8 cellular contexts compared by ENCODE assay signal in genomic region chr20:63955846-63956663, GRCh38. TPM values are rescaled to one million over a fixed set of nuclear protein-coding genes. Genes with fewer than 3 reads are reported as not detected.
DNase-seq lines count a peak whose midpoint lies in the region; ATAC-seq and TF ChIP-seq lines count a peak whose summit lies in the region.

Gene UCKL1, minus strand, starts transcription at chr20:63956416. Its CDS starts 44 bp downstream, at chr20:63956372.

- peak within 1 kb of the TSS; percentile 53 for H3K9ac ChIP-seq in muscle layer of colon (ENCODE audit: low read length)

- no peaks in the 10 kb centered on the region for H3K27me3 Mint-ChIP-seq in activated T-cell treated with anti-CD3 and anti-CD28 coated beads, Interleukin-2, amount 50 U/mL, for 24 hours

- peak within 1 kb of the TSS; percentile 84 for H3K4me3 Mint-ChIP-seq in activated T-cell treated with anti-CD3 and anti-CD28 coated beads, Interleukin-2, amount 50 U/mL, for 24 hours

- H3K36me3 ChIP-seq in OCI-LY7 (ENCODE audit: insufficient read depth, low read length), result no peaks in the 10 kb centered on the region; the same call in 1 of the 2 replicates
- H3K36me3 ChIP-seq in muscle layer of colon (ENCODE audit: insufficient read depth, low read length), result no peaks in the 10 kb centered on the region

- H3K9me2 ChIP-seq in OCI-LY7 (ENCODE audit: insufficient read depth, low read length), result no peaks in the 10 kb centered on the region

- H3K27ac Mint-ChIP-seq in activated T-cell treated with anti-CD3 and anti-CD28 coated beads, Interleukin-2, amount 50 U/mL, for 24 hours, result peak within 1 kb of the TSS; percentile 94

- H3K4me3 ChIP-seq in OCI-LY7 (ENCODE audit: low read depth, low read length, poor library complexity, severe bottlenecking) (peak within 1 kb of the TSS; percentile 86), muscle layer of colon (ENCODE audit: low read depth in 1 of 2, low read length in 2 of 2) (peak within 1 kb of the TSS; percentile 61 to 86)

- peak within 1 kb of the TSS; percentile 81 for H3K27ac ChIP-seq in OCI-LY7 (ENCODE audit: low read depth, low read length, poor library complexity, severe bottlenecking)
- peak within 1 kb of the TSS; percentile 93 for H3K27ac ChIP-seq in muscle layer of colon (ENCODE audit: low read depth, low read length)

- TF ChIP-seq POLR2A in erythroblast (IDR thresholded peaks at IDR 0.05; ENCODE audit: low read length), result peak; percentile 59

- POLR2A ChIA-PET in OCI-LY7 (lab: Charles Lee), result interaction anchor here (1.1 kb wide), 1 partner anchor 38 kb away, joined by 3 read pairs; no protein-coding TSS in a partner anchor

- no peaks in the 10 kb centered on the region for H4K20me1 ChIP-seq in OCI-LY7 (ENCODE audit: insufficient read depth, low read length)

- DNase-seq in COLO668 (lab: John Stamatoyannopoulos, UW; ENCODE audit: unreplicated experiment) (peak; percentile 97), OCI-LY7 (ENCODE audit: low spot score) (peak; percentile 93), erythroblast (lab: John Stamatoyannopoulos, UW) (peak; percentile 92 to 94)
- peak; percentile 90 for DNase-seq in activated T-cell treated with anti-CD3 and anti-CD28 coated beads, Interleukin-2, amount 50 U/mL, for 24 hours
- DNase-seq in stimulated activated CD8-positive, alpha-beta memory T cell treated with anti-CD3 and anti-CD28 coated beads, Interleukin-7, amount 100 ng/mL, for 24 hours (ENCODE audit: low read depth), result peak; percentile 77

- peak within 1 kb of the TSS; percentile 61 for H2AFZ ChIP-seq in OCI-LY7 (ENCODE audit: low read length)

- BruUV-seq in OCI-LY7 (replicated peaks; lab: Mats Ljungman, UMichigan), result no TSS peak

- ATAC-seq in GM19452 (IDR thresholded peaks at IDR 0.05; ENCODE audit: unreplicated experiment) (peak; percentile 66), HG03575 (IDR thresholded peaks at IDR 0.05; ENCODE audit: extremely low read depth, insufficient number of reproducible peaks, low FRiP score, unreplicated experiment) (peak; percentile 37)

- peaks cover 28% of the 10 kb centered on the region for H3K4me1 ChIP-seq in OCI-LY7 (ENCODE audit: insufficient read depth, low read length, poor library complexity, severe bottlenecking)
- H3K4me1 ChIP-seq in muscle layer of colon (ENCODE audit: insufficient read depth, low read length), result peaks cover 48% of the 10 kb centered on the region

- peaks cover 25% of the 10 kb centered on the region; the same call in 1 of the 2 replicates for H3K79me2 ChIP-seq in OCI-LY7 (ENCODE audit: insufficient read depth, low read depth, low read length)

- CTCF ChIA-PET in OCI-LY7 (lab: Charles Lee; ENCODE audit: unreplicated experiment), result no interaction called here

- no peak; the same call in 1 of the 2 replicates for TF ChIP-seq CTCF in OCI-LY7 (conservative IDR thresholded peaks at IDR 0.05; ENCODE audit: low read length)

- H3K9me3 Mint-ChIP-seq in activated T-cell treated with anti-CD3 and anti-CD28 coated beads, Interleukin-2, amount 50 U/mL, for 24 hours, result no peaks in the 10 kb centered on the region

- intact Hi-C loops in OCI-LY7 (cut with micrococcal nuclease; ENCODE audit: unreplicated experiment), result no loop called here

- H3K27me3 ChIP-seq in muscle layer of colon (ENCODE audit: control insufficient read depth in 1 of 2, insufficient read depth in 2 of 2, low read length in 2 of 2), result no peaks in the 10 kb centered on the region

- peaks cover 46% of the 10 kb centered on the region for H3K4me1 Mint-ChIP-seq in activated T-cell treated with anti-CD3 and anti-CD28 coated beads, Interleukin-2, amount 50 U/mL, for 24 hours (ENCODE audit: low read depth)

- peaks cover 31% of the 10 kb centered on the region for H3K36me3 Mint-ChIP-seq in activated T-cell treated with anti-CD3 and anti-CD28 coated beads, Interleukin-2, amount 50 U/mL, for 24 hours (ENCODE audit: low read depth)

- H3K9me3 ChIP-seq in OCI-LY7 (ENCODE audit: low read length) (no peaks in the 10 kb centered on the region), muscle layer of colon (ENCODE audit: low read length) (no peaks in the 10 kb centered on the region)

- peak within 1 kb of the TSS; percentile 85 for H3K4me2 ChIP-seq in OCI-LY7 (ENCODE audit: low read length)

RNA-seq across cellular contexts. Expression of gene UCKL1, which starts in this region (rescaled TPM):
- 19.8 and 25.6 TPM in 2 replicates for total RNA-seq in OCI-LY7 (2014; rRNA removed; shearing (Covaris generic))
- total RNA-seq in OCI-LY7 (2022), result 42.6 and 43.0 TPM in 2 replicates

Comparison
In these comparisons a context has a peak if more than half of its experiments do, and no peak if none do; other contexts are left out.
1. Peak in every context shown above with its lines: DNase-seq, ATAC-seq, H3K4me3 ChIP-seq and H3K27ac ChIP-seq.